Comparison of ENCODE assay signal across 1 cellular context in the genomic region with DNA sequence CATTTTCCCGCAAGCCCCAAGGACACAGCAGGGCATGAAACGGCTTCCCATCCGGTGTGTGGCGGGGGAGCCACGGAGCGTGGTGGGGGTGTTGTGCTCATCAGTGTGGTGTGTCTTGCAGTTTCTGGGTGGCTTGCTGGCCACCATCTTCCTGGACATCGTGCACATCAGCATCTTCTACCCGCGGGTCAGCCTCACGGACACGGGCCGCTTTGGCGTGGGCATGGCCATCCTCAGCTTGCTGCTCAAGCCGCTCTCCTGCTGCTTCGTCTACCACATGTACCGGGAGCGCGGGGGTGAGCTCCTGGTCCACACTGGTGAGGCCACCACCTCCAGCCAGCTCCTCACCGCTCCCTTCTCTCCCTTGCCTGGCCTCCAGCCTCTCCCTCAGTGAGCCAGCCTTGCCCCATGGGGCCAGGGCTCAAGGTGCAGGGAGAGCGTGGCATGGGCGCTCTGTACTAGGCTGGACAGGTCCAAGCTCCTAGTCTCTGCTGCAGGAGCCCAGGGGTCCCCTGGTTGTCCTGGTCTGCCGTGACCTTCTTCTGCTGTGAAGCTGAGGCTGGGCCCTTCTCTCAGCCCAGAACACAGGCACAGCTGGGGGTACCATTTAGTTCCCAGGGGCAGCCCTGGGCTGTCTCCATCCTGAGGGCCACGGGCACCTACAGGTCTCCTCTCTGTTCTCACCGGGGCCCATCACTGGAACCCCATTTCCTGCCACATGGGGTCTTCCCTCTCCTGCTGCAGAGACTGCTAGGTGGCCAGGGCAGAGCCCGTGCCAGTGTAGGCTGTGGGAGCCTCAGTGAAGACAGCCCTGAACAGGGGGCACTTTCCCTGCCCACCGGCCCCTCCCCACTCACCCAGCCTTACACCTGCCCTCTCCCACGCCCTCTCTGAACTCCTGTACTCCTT.
A peak's percentile ranks its signal among the peaks of the same experiment; 100 is the strongest.
TF ChIP-seq lines count a peak whose summit lies in the region.

No MANE protein-coding gene starts in this region.

TF ChIP-seq in K562, 482 proteins besides CTCF, POLR2A, EP300 and RAD21:
- TF ChIP-seq RBM14 (IDR thresholded peaks at IDR 0.05; ENCODE audit: borderline replicate concordance, insufficient read depth, low read depth, low read length) (no peak), SP2 (IDR thresholded peaks at IDR 0.05; ENCODE audit: extremely low read depth, low read depth, low read length, poor library complexity, severe bottlenecking) (no peak), ZNF282 (CRISPR knock-in tag; IDR thresholded peaks at IDR 0.05) (0 out of 2 replicates have a peak, but pooled peaks have one; percentile 68), RBFOX2 (IDR thresholded peaks at IDR 0.05; ENCODE audit: low read depth, low read length) (peak; percentile 51), STAG1 (CRISPR knock-in tag; IDR thresholded peaks at IDR 0.05; ENCODE audit: borderline replicate concordance) (peak; percentile 11; the same call in 1 of the 2 replicates), PHF20 (IDR thresholded peaks at IDR 0.05; ENCODE audit: partially characterized antibody) (no peak), HMGN3 (IDR thresholded peaks at IDR 0.05; ENCODE audit: borderline replicate concordance, extremely low read depth, insufficient read length, low read depth, low read length) (peak; percentile 27), MAFF (IDR thresholded peaks at IDR 0.05; ENCODE audit: low read length) (no peak), POLR2AphosphoS5 (IDR thresholded peaks at IDR 0.05; ENCODE audit: control insufficient read depth, insufficient read depth, low read depth, low read length) (no peak), ASH1L (IDR thresholded peaks at IDR 0.05; ENCODE audit: borderline replicate concordance, low read depth, partially characterized antibody) (no peak), POLR2G (IDR thresholded peaks at IDR 0.05; ENCODE audit: low read depth, low read length) (0 out of 2 replicates have a peak, but pooled peaks have one; percentile 48), ID3 (CRISPR knock-in tag; IDR thresholded peaks at IDR 0.05) (no peak), ID3 (tag; IDR thresholded peaks at IDR 0.05) (0 out of 2 replicates have a peak, but pooled peaks have one; percentile 26)
- TF ChIP-seq, protein P1, sequence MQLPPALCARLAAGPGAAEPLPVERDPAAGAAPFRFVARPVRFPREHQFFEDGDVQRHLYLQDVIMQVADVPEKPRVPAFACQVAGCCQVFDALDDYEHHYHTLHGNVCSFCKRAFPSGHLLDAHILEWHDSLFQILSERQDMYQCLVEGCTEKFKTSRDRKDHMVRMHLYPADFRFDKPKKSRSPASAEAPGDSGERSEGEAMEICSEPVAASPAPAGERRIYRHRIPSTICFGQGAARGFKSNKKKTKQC (CRISPR knock-in tag; IDR thresholded peaks at IDR 0.05), result 0 out of 2 replicates have a peak, but pooled peaks have one; percentile 28
- TF ChIP-seq, protein P2, sequence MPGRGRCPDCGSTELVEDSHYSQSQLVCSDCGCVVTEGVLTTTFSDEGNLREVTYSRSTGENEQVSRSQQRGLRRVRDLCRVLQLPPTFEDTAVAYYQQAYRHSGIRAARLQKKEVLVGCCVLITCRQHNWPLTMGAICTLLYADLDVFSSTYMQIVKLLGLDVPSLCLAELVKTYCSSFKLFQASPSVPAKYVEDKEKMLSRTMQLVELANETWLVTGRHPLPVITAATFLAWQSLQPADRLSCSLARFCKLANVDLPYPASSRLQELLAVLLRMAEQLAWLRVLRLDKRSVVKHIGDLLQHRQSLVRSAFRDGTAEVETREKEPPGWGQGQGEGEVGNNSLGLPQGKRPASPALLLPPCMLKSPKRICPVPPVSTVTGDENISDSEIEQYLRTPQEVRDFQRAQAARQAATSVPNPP (IDR thresholded peaks at IDR 0.05; ENCODE audit: borderline replicate concordance, insufficient read depth, insufficient read length), result no peak
- TF ChIP-seq, protein P3, sequence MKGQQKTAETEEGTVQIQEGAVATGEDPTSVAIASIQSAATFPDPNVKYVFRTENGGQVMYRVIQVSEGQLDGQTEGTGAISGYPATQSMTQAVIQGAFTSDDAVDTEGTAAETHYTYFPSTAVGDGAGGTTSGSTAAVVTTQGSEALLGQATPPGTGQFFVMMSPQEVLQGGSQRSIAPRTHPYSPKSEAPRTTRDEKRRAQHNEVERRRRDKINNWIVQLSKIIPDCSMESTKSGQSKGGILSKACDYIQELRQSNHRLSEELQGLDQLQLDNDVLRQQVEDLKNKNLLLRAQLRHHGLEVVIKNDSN (CRISPR knock-in tag; IDR thresholded peaks at IDR 0.05), result 0 out of 2 replicates have a peak, but pooled peaks have one; percentile 8
